In the genomic region with DNA sequence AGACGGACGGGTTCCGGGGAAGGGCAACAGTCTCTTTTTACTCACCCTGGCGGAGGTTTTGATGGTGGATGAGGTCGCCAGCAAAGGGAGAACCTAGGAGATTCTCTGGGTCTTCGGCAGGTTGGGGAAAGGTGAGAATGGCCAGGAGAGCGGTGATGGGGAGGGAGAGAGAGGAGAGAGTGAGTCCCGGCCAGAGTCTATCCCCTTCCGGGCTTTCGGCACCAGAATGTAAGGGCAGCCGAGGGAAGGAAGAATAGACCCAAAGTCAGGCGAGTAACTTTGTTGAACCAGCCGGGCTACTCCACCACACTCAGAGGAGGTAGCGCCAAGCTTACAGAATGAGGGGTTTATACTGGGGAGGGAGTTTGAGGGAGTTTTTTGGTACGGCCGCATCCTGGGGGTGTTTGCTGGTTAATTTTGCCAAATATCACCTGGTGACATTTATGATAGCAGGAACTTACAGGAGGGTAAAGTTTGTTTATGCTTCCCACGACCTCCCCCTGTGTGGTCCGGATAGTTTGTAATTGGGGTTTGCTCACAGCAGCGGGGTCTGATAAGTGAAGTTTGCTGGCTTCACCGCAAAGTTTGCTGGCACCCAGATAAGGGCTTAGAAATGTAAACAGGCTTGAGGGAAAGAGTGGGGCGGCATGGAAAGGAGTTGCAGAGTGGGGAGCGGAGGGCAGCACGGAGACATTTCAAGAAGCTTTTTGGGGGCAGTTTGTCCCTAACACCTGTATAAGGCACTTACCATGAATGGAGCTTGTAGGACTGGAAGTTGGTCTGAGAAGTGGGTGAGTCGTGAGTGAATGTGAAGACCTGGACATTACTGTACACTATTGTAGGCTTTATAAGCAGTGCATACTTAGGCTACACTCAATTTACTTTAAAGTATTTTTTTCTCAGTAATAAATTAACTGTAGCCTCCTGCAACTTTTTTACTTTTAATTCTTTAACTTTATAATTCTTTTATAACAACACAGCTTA, we compare ENCODE assay signal across 1 cellular context.
TF ChIP-seq lines count a peak whose summit lies in the region.

No MANE protein-coding gene starts in this region.

TF ChIP-seq in K562, 482 proteins besides CTCF, POLR2A, EP300 and RAD21 (continued from another document):
- TF ChIP-seq SRF (CRISPR knock-in tag; IDR thresholded peaks at IDR 0.05) (peak in 1 of 2 experiments; percentile 71; a peak in 2 of 4 replicates), RFX7 (CRISPR knock-in tag; IDR thresholded peaks at IDR 0.05) (no peak), RFX1 (IDR thresholded peaks at IDR 0.05) (no peak), TRIM28 (IDR thresholded peaks at IDR 0.05) (no peak), NR2C2 (CRISPR knock-in tag; IDR thresholded peaks at IDR 0.05) (no peak), NR2C2 (tag; IDR thresholded peaks at IDR 0.05) (no peak), MAZ (CRISPR knock-in tag; conservative IDR thresholded peaks at IDR 0.05 in 1 of 2, IDR thresholded peaks at IDR 0.05 in 1 of 2) (peak; percentile 74 to 79; a peak in 3 of 4 replicates), ZNF354B (CRISPR knock-in tag; IDR thresholded peaks at IDR 0.05) (no peak), NFIC (IDR thresholded peaks at IDR 0.05) (peak; percentile 93), E2F6 (IDR thresholded peaks at IDR 0.05; ENCODE audit: borderline replicate concordance in 1 of 2, extremely low read depth in 1 of 2, insufficient read depth in 1 of 2, insufficient read length in 1 of 2, low read depth in 1 of 2, low read length in 1 of 2, poor library complexity in 1 of 2, severe bottlenecking in 1 of 2) (peak in 1 of 2 experiments; percentile 2), CHD1 (IDR thresholded peaks at IDR 0.05; ENCODE audit: low read length) (no peak), ZFPM2 (CRISPR knock-in tag; IDR thresholded peaks at IDR 0.05) (no peak), ZNF408 (CRISPR knock-in tag; IDR thresholded peaks at IDR 0.05; ENCODE audit: low read depth) (no peak), ZNF780A (CRISPR knock-in tag; IDR thresholded peaks at IDR 0.05) (no peak)
- TF ChIP-seq, protein P1, sequence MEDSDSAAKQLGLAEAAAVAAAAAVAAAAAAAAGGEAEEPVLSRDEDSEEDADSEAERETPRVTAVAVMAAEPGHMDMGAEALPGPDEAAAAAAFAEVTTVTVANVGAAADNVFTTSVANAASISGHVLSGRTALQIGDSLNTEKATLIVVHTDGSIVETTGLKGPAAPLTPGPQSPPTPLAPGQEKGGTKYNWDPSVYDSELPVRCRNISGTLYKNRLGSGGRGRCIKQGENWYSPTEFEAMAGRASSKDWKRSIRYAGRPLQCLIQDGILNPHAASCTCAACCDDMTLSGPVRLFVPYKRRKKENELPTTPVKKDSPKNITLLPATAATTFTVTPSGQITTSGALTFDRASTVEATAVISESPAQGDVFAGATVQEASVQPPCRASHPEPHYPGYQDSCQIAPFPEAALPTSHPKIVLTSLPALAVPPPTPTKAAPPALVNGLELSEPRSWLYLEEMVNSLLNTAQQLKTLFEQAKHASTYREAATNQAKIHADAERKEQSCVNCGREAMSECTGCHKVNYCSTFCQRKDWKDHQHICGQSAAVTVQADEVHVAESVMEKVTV (CRISPR knock-in tag; IDR thresholded peaks at IDR 0.05), result no peak
- TF ChIP-seq, protein P2, sequence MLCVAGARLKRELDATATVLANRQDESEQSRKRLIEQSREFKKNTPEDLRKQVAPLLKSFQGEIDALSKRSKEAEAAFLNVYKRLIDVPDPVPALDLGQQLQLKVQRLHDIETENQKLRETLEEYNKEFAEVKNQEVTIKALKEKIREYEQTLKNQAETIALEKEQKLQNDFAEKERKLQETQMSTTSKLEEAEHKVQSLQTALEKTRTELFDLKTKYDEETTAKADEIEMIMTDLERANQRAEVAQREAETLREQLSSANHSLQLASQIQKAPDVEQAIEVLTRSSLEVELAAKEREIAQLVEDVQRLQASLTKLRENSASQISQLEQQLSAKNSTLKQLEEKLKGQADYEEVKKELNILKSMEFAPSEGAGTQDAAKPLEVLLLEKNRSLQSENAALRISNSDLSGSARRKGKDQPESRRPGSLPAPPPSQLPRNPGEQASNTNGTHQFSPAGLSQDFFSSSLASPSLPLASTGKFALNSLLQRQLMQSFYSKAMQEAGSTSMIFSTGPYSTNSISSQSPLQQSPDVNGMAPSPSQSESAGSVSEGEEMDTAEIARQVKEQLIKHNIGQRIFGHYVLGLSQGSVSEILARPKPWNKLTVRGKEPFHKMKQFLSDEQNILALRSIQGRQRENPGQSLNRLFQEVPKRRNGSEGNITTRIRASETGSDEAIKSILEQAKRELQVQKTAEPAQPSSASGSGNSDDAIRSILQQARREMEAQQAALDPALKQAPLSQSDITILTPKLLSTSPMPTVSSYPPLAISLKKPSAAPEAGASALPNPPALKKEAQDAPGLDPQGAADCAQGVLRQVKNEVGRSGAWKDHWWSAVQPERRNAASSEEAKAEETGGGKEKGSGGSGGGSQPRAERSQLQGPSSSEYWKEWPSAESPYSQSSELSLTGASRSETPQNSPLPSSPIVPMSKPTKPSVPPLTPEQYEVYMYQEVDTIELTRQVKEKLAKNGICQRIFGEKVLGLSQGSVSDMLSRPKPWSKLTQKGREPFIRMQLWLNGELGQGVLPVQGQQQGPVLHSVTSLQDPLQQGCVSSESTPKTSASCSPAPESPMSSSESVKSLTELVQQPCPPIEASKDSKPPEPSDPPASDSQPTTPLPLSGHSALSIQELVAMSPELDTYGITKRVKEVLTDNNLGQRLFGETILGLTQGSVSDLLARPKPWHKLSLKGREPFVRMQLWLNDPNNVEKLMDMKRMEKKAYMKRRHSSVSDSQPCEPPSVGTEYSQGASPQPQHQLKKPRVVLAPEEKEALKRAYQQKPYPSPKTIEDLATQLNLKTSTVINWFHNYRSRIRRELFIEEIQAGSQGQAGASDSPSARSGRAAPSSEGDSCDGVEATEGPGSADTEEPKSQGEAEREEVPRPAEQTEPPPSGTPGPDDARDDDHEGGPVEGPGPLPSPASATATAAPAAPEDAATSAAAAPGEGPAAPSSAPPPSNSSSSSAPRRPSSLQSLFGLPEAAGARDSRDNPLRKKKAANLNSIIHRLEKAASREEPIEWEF (CRISPR knock-in tag; IDR thresholded peaks at IDR 0.05), result no peak
- TF ChIP-seq, protein P3, sequence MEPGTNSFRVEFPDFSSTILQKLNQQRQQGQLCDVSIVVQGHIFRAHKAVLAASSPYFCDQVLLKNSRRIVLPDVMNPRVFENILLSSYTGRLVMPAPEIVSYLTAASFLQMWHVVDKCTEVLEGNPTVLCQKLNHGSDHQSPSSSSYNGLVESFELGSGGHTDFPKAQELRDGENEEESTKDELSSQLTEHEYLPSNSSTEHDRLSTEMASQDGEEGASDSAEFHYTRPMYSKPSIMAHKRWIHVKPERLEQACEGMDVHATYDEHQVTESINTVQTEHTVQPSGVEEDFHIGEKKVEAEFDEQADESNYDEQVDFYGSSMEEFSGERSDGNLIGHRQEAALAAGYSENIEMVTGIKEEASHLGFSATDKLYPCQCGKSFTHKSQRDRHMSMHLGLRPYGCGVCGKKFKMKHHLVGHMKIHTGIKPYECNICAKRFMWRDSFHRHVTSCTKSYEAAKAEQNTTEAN (CRISPR knock-in tag; IDR thresholded peaks at IDR 0.05), result no peak
